ENCODE assay signal across 7 cellular contexts in genomic region chr12:84910549-84911241, GRCh38. TPM values are rescaled to one million over a fixed set of nuclear protein-coding genes. Genes with fewer than 3 reads are reported as not detected.
DNase-seq lines count a peak whose midpoint lies in the region; ATAC-seq and FAIRE-seq lines count a peak whose summit lies in the region.

No MANE protein-coding gene starts in this region.

- no peak for FAIRE-seq in frontal cortex (lab: Jason Lieb, UNC)

- peak; percentile 11 for ATAC-seq in HG03354 (IDR thresholded peaks at IDR 0.05; ENCODE audit: poor library complexity, severe bottlenecking, unreplicated experiment)
- ATAC-seq in GM18858 (IDR thresholded peaks at IDR 0.05; ENCODE audit: unreplicated experiment), result no peak
- ATAC-seq in GM21529 (IDR thresholded peaks at IDR 0.05; ENCODE audit: unreplicated experiment), result no peak

- peak overlapping the region; percentile 97 for H3K4me3 ChIP-seq in skeletal muscle cell (ENCODE audit: low read depth, low read length)

- peak; percentile 50 for DNase-seq in SK-N-DZ (ENCODE audit: low spot score)
- peak; percentile 37 for DNase-seq in fibroblast of peridontal ligament (ENCODE audit: extremely low read depth)
- DNase-seq in skeletal muscle cell (ENCODE audit: low read depth), result no peak
- no peak for DNase-seq in frontal cortex (ENCODE audit: low spot score in 2 of 2)

RNA-seq across cellular contexts. Expression of gene SLC6A15, which starts 1.9 kb away (rescaled TPM):
- 84.8 and 99.1 TPM in 2 replicates for polyA plus RNA-seq in SK-N-DZ (2014; cell fraction: cytosol; rRNA removed)
- polyA plus RNA-seq in SK-N-DZ (2014; cell fraction: nucleus; rRNA removed), result 45.0 and 50.9 TPM in 2 replicates
- total RNA-seq in frontal cortex, result 81.1 TPM

Comparison
In these comparisons a context has a peak if more than half of its experiments do, and no peak if none do; other contexts are left out.
1. DNase-seq: peak in SK-N-DZ (single experiment) and fibroblast of peridontal ligament (single experiment); none in skeletal muscle cell (single experiment) and frontal cortex (0 of 2).